In the genomic region with DNA sequence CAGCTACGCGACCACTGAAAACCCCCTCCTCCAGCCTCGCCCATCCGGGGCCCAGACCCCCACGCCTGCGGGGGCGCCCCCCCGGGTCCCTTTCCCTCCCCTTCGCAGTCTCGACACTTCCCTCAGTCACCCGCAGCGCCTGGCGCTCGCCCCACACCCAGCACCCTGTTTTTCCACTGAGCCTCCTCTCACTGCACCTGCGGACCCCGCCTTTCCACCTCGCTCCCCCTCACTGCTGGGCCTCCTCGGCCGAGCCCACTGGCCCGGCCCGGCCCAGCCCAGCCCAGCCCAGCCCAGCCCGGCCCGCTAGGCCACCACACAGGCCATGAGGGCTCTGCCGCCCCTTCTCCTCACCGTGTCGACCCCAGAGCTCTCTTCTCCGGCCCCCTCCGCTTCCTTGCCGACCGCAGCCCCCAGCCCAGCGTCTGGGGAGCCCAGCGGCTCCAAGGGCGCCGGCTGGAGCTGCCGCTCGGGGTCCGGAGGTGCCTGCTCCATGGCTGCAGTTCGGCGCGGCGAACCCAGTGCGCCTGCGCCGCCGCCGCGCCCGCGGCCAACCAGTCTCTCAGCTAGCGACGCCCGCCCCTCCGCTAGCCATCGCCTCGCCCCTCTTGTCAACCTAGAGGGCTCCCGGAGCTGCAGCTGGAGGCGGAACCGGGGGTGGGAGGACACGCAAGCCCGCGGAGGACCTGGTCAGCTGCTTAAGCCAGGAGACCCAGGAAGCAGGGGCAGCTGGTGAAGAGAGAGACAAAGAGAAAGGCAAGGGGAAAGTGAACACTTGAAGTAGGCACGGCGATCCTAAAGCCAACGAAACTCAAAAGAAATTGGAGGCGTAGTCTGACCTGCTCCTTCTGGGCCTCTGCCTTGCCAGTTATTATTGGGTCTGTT, we compare ENCODE assay signal across 8 cellular contexts. TPM values are rescaled to one million over a fixed set of nuclear protein-coding genes. Genes with fewer than 3 reads are reported as not detected.
DNase-seq lines count a peak whose midpoint lies in the region; ATAC-seq and TF ChIP-seq lines count a peak whose summit lies in the region.

TSS of gene SNX4 (minus strand) at position 525 of the 885 bp plus-strand sequence. CDS start at position 495, 30 bp downstream.

- H3K4me3 ChIP-seq in upper lobe of left lung, result peak within 1 kb of the TSS; percentile 63 to 92 (median 74)

- in situ Hi-C loops in GM13977 (cut with MboI; ENCODE audit: low pct_unique_long_range_greater_than_20kb, low sequenced_read_pairs, unreplicated experiment), result no loop called here

- ATAC-seq in HG02884 (IDR thresholded peaks at IDR 0.05; ENCODE audit: unreplicated experiment), result peak; percentile 79
- peak; percentile 99 for ATAC-seq in left cardiac atrium
- ATAC-seq in upper lobe of left lung (ENCODE audit: low FRiP score in 2 of 2), result peak; percentile 97 to 99

- H3K9me3 ChIP-seq in upper lobe of left lung, result no peaks in the 10 kb centered on the region

- intact Hi-C loops in T-helper 1 cell treated with Interleukin-12 subunit alpha and Interleukin-12 subunit beta and Interleukin-4 antibody, amounts not matched to agents 30 ng/mL and 1 ng/mL, for 36 hours (cut with micrococcal nuclease), result loop anchor here (1.0 to 10.0 kb wide), 5 partner anchors 75 to 785 kb away; partner anchors contain the start of genes OSBPL11, UMPS and ZNF148
- intact Hi-C loops in left cardiac atrium (cut with DNase I), result no loop called here
- intact Hi-C loops in posterior vena cava (cut with DNase I), result no loop called here

- TF ChIP-seq CTCF in GM13977 (IDR thresholded peaks at IDR 0.05; ENCODE audit: extremely low read depth, insufficient read depth, missing control alignments) (no peak), upper lobe of left lung (IDR thresholded peaks at IDR 0.05) (no peak)

- TF ChIP-seq POLR2A in upper lobe of left lung (IDR thresholded peaks at IDR 0.05), result peak in 3 of 4 donors; percentile 52 to 82 (median 73)

- H3K36me3 ChIP-seq in upper lobe of left lung, result peaks cover 0 to 14% (median 0%) of the 10 kb centered on the region in 4 donors

- no peaks in the 10 kb centered on the region for H3K27me3 ChIP-seq in upper lobe of left lung

- 1% methylated on average over 28 to 35 of the region's 65 CpGs for WGBS in upper lobe of left lung, 2 donors

- peak within 1 kb of the TSS; percentile 81 to 93 (median 88) for H3K27ac ChIP-seq in upper lobe of left lung

- peaks cover 14 to 26% (median 18%) of the 10 kb centered on the region in 4 donors for H3K4me1 ChIP-seq in upper lobe of left lung

- TF ChIP-seq EP300 in upper lobe of left lung (IDR thresholded peaks at IDR 0.05), result no peak

- DNase-seq in GM13977 (ENCODE audit: low spot score) (peak; percentile 89), NCI-H146 treated with DMSO at 0.1 percent for 48 hours (lab: John Stamatoyannopoulos, UW; ENCODE audit: unreplicated experiment) (peak; percentile 98), amniotic epithelial cell (ENCODE audit: low read depth) (peak; percentile 95), left cardiac atrium (peak; percentile 95), posterior vena cava (ENCODE audit: low spot score) (peak; percentile 98), upper lobe of left lung (peak; percentile 98)

RNA-seq across cellular contexts. Expression of gene SNX4, which starts in this region (rescaled TPM):
- 34.6 and 38.1 TPM in 2 replicates for total RNA-seq in T-helper 1 cell treated with Interleukin-12 subunit alpha and Interleukin-12 subunit beta and Interleukin-4 antibody, amounts not matched to agents 30 ng/mL and 1 ng/mL, for 36 hours
- total RNA-seq in left cardiac atrium (10 to 100 TPM; 17.3 to 23.5 TPM), posterior vena cava (10 to 100 TPM; 32.2 to 32.5 TPM), upper lobe of left lung (10 to 100 TPM; 31.1 to 72.4 (median 41.8) TPM)

Comparison
In these comparisons a context has a peak if more than half of its experiments do, and no peak if none do; other contexts are left out.
1. Peak in every context shown above with its lines: DNase-seq, ATAC-seq, H3K4me3 ChIP-seq and H3K27ac ChIP-seq.